In the genomic region with DNA sequence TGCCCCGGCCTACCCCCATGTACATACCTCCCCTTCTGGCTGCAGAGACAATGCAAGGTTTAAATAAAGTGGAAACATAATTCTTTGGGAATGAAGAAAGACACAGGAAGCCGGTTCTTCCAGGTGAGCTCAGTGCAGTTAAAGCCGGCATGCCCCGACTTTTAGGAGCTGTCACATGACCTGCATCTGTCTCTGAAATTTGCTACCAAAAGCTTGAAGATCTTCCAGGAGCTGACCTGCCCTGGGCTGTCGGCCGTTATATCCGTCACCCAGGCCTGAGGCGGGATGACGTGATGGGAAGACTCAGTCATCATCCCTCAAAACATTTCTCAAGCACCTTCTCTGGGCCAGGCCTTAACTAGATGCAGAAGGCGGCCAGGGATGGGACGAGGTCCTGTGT, we compare ENCODE assay signal across 1 cellular context.
TF ChIP-seq lines count a peak whose summit lies in the region.

No MANE protein-coding gene starts in this region.

TF ChIP-seq in GM12891, 5 proteins besides CTCF, POLR2A, EP300 and RAD21:
- TF ChIP-seq PAX5 (IDR thresholded peaks at IDR 0.05; ENCODE audit: insufficient read depth, low read length, severe bottlenecking): no peak
- TF ChIP-seq SPI1 (IDR thresholded peaks at IDR 0.05; ENCODE audit: low read depth, low read length): no peak
- no peak for TF ChIP-seq POU2F2 (IDR thresholded peaks at IDR 0.05; ENCODE audit: low read depth, low read length)
- TF ChIP-seq POLR2AphosphoS5 (IDR thresholded peaks at IDR 0.05; ENCODE audit: low read depth, low read length): no peak
